ENCODE assay signal across 11 cellular contexts in the genomic region with DNA sequence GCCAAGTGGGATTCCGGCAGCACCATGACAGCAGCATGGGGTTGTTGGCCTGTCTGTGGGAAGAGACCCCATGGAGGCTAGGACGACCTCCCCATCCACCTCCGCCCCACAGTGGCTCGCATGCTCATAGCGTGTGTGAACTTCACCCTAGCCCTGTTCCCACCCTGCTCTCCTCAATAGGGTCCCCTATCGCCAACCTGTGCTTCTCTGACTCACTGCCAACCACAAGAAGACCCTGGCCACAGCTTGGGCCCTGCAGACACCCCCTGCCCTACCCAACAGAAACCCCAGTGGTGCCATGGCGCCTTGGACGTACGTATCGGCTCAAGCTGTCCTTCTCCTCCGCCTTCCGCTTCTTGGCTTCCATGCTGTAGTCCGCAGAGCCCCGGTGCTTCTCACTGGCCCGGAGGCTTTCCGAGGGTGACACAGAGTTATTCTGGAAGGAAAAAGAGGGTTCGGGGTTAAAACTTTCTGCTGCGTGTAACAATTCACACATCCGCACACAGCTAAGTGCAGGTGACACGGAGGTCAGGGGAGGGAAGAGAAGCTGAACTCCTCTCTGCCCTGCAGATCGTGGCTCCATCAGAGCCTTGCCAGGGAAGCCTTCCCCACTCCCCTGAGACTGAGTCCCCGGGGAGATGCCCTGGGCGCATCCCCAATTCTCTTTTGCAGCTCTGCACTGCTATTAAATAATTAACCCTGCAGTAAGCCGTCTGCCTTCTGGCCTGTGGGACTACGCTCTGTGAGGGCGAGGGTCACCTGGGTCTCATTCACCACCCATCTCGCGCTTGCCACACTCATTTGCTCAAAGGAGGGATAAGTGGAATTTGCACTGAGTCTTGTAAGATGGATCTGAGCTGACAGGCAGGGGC.
"Had no signal": no experiment of that assay in that cellular context is flagged by ENCODE, and none has a peak within 500 bp of the region (broad histone marks: within the 10 kb centered on the region; RNA-seq: fewer than 3 reads in every experiment).

No MANE protein-coding gene starts in this region.

- H3K9me3 ChIP-seq: stomach, thoracic aorta had no signal

- H3K4me1 ChIP-seq: foreskin keratinocyte had no signal

- DNase-seq: activated CD4-positive, alpha-beta T cell treated with anti-CD3 and anti-CD28 coated beads, Interleukin-2, amount 10 ng/mL, durations not matched to agents 7 days and 5 days; activated CD8-positive, alpha-beta memory T cell treated with anti-CD3 and anti-CD28 coated beads for 24 hours; aorta; foreskin keratinocyte; stimulated activated CD4-positive, alpha-beta T cell treated with anti-CD3 and anti-CD28 coated beads, Interleukin-2, amount 100 ng/mL, for 48 hours; stomach; T-helper 1 cell had no signal

- H3K27me3 ChIP-seq: foreskin keratinocyte, stomach had no signal

- H3K4me3 ChIP-seq: SK-N-MC, stomach, thoracic aorta had no signal

- ATAC-seq: foreskin keratinocyte had no signal

- H3K9me3 Mint-ChIP-seq: activated CD4-positive, alpha-beta T cell treated with anti-CD3 and anti-CD28 coated beads, Interleukin-2, amount 10 ng/mL, durations not matched to agents 7 days and 5 days; activated T-helper 2 cell treated with anti-CD3 and anti-CD28 coated beads, Interferon-gamma antibody, Interleukin-2, Interleukin-4, amounts not matched to agents 10 μg/mL and 5 μg/mL and 100 μg/mL, durations not matched to agents 14 hours and 24 hours and 36 hours had no signal

- H3K27me3 Mint-ChIP-seq: activated CD4-positive, alpha-beta T cell treated with anti-CD3 and anti-CD28 coated beads, Interleukin-2, amount 10 ng/mL, durations not matched to agents 7 days and 5 days; progenitor cell of endocrine pancreas had no signal

- H3K27ac Mint-ChIP-seq: activated T-helper 2 cell treated with anti-CD3 and anti-CD28 coated beads, Interferon-gamma antibody, Interleukin-2, Interleukin-4, amounts not matched to agents 10 μg/mL and 5 μg/mL and 100 μg/mL, durations not matched to agents 14 hours and 24 hours and 36 hours had no signal

- H3K4me1 Mint-ChIP-seq: activated CD4-positive, alpha-beta T cell treated with anti-CD3 and anti-CD28 coated beads, Interleukin-2, amount 10 ng/mL, durations not matched to agents 7 days and 5 days had no signal

- H3K4me3 Mint-ChIP-seq: activated CD4-positive, alpha-beta T cell treated with anti-CD3 and anti-CD28 coated beads, Interleukin-2, amount 10 ng/mL, durations not matched to agents 7 days and 5 days had no signal

- H3K27ac ChIP-seq: foreskin keratinocyte, SK-N-MC, stomach, thoracic aorta had no signal
